ENCODE assay signal across 19 cellular contexts in the genomic region with DNA sequence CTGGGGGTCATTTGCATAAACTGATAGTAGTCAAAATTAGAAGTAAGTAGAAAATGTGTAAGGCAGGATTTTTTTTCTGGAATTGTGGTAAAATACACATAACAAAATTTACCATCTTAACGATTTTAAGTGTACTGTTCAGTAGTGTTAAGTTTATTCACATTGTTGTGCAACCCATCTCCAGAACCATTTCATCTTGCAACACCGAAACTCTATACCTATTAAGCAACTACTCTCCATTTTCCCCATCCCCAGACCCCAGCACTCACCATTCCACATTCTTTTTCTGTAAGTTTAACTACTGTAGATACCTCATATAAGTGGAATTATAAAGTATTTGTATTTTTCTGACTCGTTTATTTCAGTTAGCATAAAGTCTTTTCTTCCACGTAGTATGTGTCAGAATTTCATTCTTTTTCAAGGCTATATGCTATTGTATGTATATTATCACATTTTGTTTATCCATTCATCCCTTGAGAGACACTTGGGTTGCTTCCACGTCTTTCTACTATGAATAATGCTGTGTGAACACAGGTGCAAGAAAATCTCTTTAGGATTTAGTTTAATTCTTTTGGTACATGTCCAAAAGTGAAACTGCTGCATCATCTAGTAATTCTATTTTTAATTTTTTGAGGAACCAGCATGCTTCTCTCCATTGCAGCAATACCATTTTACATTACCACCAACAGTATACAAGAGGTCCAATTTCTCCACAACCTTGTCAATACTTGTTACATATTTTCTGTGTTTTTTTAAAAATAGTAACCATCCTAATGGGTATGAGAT. TPM values are rescaled to one million over a fixed set of nuclear protein-coding genes. Genes with fewer than 3 reads are reported as not detected.
A peak's percentile ranks its signal among the peaks of the same experiment; 100 is the strongest.
DNase-seq lines count a peak whose midpoint lies in the region; ATAC-seq, FAIRE-seq and TF ChIP-seq lines count a peak whose summit lies in the region.
"Had no signal": no experiment of that assay in that cellular context is flagged by ENCODE, and none has a peak within 500 bp of the region (broad histone marks: within the 10 kb centered on the region; RNA-seq: fewer than 3 reads in every experiment).

No MANE protein-coding gene starts in this region.

- no peaks in the 10 kb centered on the region for H3K4me1 Mint-ChIP-seq in activated CD8-positive, alpha-beta T cell treated with anti-CD3 and anti-CD28 coated beads for 36 hours (ENCODE audit: low read depth)
- no peaks in the 10 kb centered on the region for H3K4me1 Mint-ChIP-seq in osteocyte (ENCODE audit: unreplicated experiment)
- no peaks in the 10 kb centered on the region for H3K4me1 Mint-ChIP-seq in CD8-positive, alpha-beta memory T cell

- ATAC-seq in lower lobe of right lung, result peak; percentile 78 to 89
- no peak for ATAC-seq in activated CD8-positive, alpha-beta T cell treated with anti-CD3 and anti-CD28 coated beads for 36 hours
- ATAC-seq: activated CD4-positive, CD25-positive, alpha-beta regulatory T cell treated with anti-CD3 and anti-CD28 coated beads, Interleukin-2, amount 50 U/mL, for 24 hours; body of pancreas; naive thymus-derived CD8-positive, alpha-beta T cell had no signal

- no peaks in the 10 kb centered on the region for H3K9me3 Mint-ChIP-seq in activated CD8-positive, alpha-beta T cell treated with anti-CD3 and anti-CD28 coated beads for 36 hours
- H3K9me3 Mint-ChIP-seq in osteocyte (ENCODE audit: unreplicated experiment), result no peaks in the 10 kb centered on the region
- no peaks in the 10 kb centered on the region for H3K9me3 Mint-ChIP-seq in CD8-positive, alpha-beta memory T cell
- H3K9me3 Mint-ChIP-seq: activated naive CD4-positive, alpha-beta T cell treated with anti-CD3 and anti-CD28 coated beads for 36 hours; IgD-negative memory B cell had no signal

- H3K4me3 ChIP-seq in bronchial epithelial cell (ENCODE audit: low read depth, low read length), result no peak overlapping the region
- H3K4me3 ChIP-seq in lower lobe of right lung, result peak overlapping the region; percentile 17
- no peak overlapping the region for H3K4me3 ChIP-seq in CD8-positive, alpha-beta memory T cell (ENCODE audit: low read length)
- H3K4me3 ChIP-seq: body of pancreas, dorsolateral prefrontal cortex, left ventricle myocardium inferior had no signal

- POLR2A ChIA-PET in activated CD8-positive, alpha-beta T cell treated with anti-CD3 and anti-CD28 coated beads for 36 hours (lab: Charles Lee), result no interaction called here
- POLR2A ChIA-PET in CD8-positive, alpha-beta memory T cell (lab: Charles Lee), result no interaction called here

- CTCF ChIA-PET in activated CD8-positive, alpha-beta T cell treated with anti-CD3 and anti-CD28 coated beads for 36 hours (lab: Charles Lee), result no interaction called here
- CTCF ChIA-PET in CD8-positive, alpha-beta memory T cell (lab: Charles Lee), result no interaction called here

- H3K36me3 Mint-ChIP-seq in activated CD8-positive, alpha-beta T cell treated with anti-CD3 and anti-CD28 coated beads for 36 hours (ENCODE audit: low read depth), result no peaks in the 10 kb centered on the region
- no peaks in the 10 kb centered on the region for H3K36me3 Mint-ChIP-seq in osteocyte (ENCODE audit: unreplicated experiment)
- H3K36me3 Mint-ChIP-seq in CD8-positive, alpha-beta memory T cell, result no peaks in the 10 kb centered on the region
- H3K36me3 Mint-ChIP-seq: IgD-negative memory B cell had no signal

- no peak for FAIRE-seq in bronchial epithelial cell (lab: Jason Lieb, UNC)

- H3K36me3 ChIP-seq in bronchial epithelial cell (ENCODE audit: control insufficient read depth, insufficient read depth, low read length) (no peaks in the 10 kb centered on the region), lower lobe of right lung (no peaks in the 10 kb centered on the region)
- no peaks in the 10 kb centered on the region for H3K36me3 ChIP-seq in CD8-positive, alpha-beta memory T cell (ENCODE audit: insufficient read depth, low read length)
- H3K36me3 ChIP-seq: left ventricle myocardium inferior had no signal

- DNase-seq in CD1c-positive myeloid dendritic cell (ENCODE audit: extremely low spot score) (peak; percentile 71), MV-4-11 (lab: John Stamatoyannopoulos, UW) (peak; percentile 89), bronchial epithelial cell (ENCODE audit: low read depth) (peak; percentile 50), lower lobe of right lung (no peak), osteocyte (ENCODE audit: extremely low spot score, unreplicated experiment) (no peak), NCI-H1694 (lab: John Stamatoyannopoulos, UW) (no peak)
- DNase-seq in activated CD8-positive, alpha-beta T cell treated with anti-CD3 and anti-CD28 coated beads for 36 hours, result no peak
- no peak for DNase-seq in CD8-positive, alpha-beta memory T cell
- DNase-seq: activated naive CD4-positive, alpha-beta T cell treated with anti-CD3 and anti-CD28 coated beads for 36 hours; body of pancreas; dorsolateral prefrontal cortex; GF-D8; left ventricle myocardium inferior; naive thymus-derived CD8-positive, alpha-beta T cell; NCI-H1694 treated with DMSO at 0.1 percent for 48 hours; NCI-H524 treated with DMSO at 0.1 percent for 48 hours; T-helper 2 cell had no signal

- intact Hi-C loops in lower lobe of right lung (cut with DNase I), result no loop called here
- intact Hi-C loops in activated CD8-positive, alpha-beta T cell treated with anti-CD3 and anti-CD28 coated beads for 36 hours (cut with micrococcal nuclease), result loop anchor here (10.0 kb wide), 1 partner anchor 156 kb away; no protein-coding TSS in a partner anchor

- H3K27ac Mint-ChIP-seq in activated CD8-positive, alpha-beta T cell treated with anti-CD3 and anti-CD28 coated beads for 36 hours, result no peak overlapping the region
- H3K27ac Mint-ChIP-seq in osteocyte (ENCODE audit: unreplicated experiment), result no peak overlapping the region
- H3K27ac Mint-ChIP-seq in CD8-positive, alpha-beta memory T cell, result no peak overlapping the region
- H3K27ac Mint-ChIP-seq: activated naive CD4-positive, alpha-beta T cell treated with anti-CD3 and anti-CD28 coated beads for 36 hours; naive thymus-derived CD8-positive, alpha-beta T cell had no signal

- H3K27me3 ChIP-seq in bronchial epithelial cell (ENCODE audit: control insufficient read depth, insufficient read depth, low read length), result no peaks in the 10 kb centered on the region
- no peaks in the 10 kb centered on the region for H3K27me3 ChIP-seq in lower lobe of right lung (ENCODE audit: low read depth)
- no peaks in the 10 kb centered on the region for H3K27me3 ChIP-seq in CD8-positive, alpha-beta memory T cell (ENCODE audit: insufficient read depth, low read length, poor library complexity, severe bottlenecking)
- H3K27me3 ChIP-seq: body of pancreas had no signal

- no peak for TF ChIP-seq CTCF in bronchial epithelial cell (IDR thresholded peaks at IDR 0.05; ENCODE audit: insufficient read depth, low read length, severe bottlenecking)
- TF ChIP-seq CTCF in lower lobe of right lung (IDR thresholded peaks at IDR 0.05), result no peak
- no peak for TF ChIP-seq CTCF in activated CD8-positive, alpha-beta T cell treated with anti-CD3 and anti-CD28 coated beads for 36 hours (IDR thresholded peaks at IDR 0.05)
- no peak for TF ChIP-seq CTCF in osteocyte (IDR thresholded peaks at IDR 0.05)

- no peaks in the 10 kb centered on the region for H3K9me3 ChIP-seq in lower lobe of right lung
- H3K9me3 ChIP-seq in CD8-positive, alpha-beta memory T cell (ENCODE audit: low read length), result no peaks in the 10 kb centered on the region
- H3K9me3 ChIP-seq: body of pancreas, left ventricle myocardium inferior had no signal

- H3K27me3 Mint-ChIP-seq in activated CD8-positive, alpha-beta T cell treated with anti-CD3 and anti-CD28 coated beads for 36 hours, result peaks cover 14% of the 10 kb centered on the region
- H3K27me3 Mint-ChIP-seq in osteocyte (ENCODE audit: unreplicated experiment), result peaks cover 58% of the 10 kb centered on the region
- H3K27me3 Mint-ChIP-seq in CD8-positive, alpha-beta memory T cell, result peaks cover 4 to 36% of the 10 kb centered on the region in 2 donors

- peak overlapping the region; percentile 52 for H3K27ac ChIP-seq in lower lobe of right lung
- no peak overlapping the region for H3K27ac ChIP-seq in CD8-positive, alpha-beta memory T cell (ENCODE audit: low read depth, low read length)
- H3K27ac ChIP-seq: body of pancreas, dorsolateral prefrontal cortex, left ventricle myocardium inferior had no signal

- no peak overlapping the region for H3K4me3 Mint-ChIP-seq in activated CD8-positive, alpha-beta T cell treated with anti-CD3 and anti-CD28 coated beads for 36 hours
- H3K4me3 Mint-ChIP-seq in osteocyte (ENCODE audit: unreplicated experiment), result no peak overlapping the region
- no peak overlapping the region for H3K4me3 Mint-ChIP-seq in CD8-positive, alpha-beta memory T cell
- H3K4me3 Mint-ChIP-seq: activated naive CD4-positive, alpha-beta T cell treated with anti-CD3 and anti-CD28 coated beads for 36 hours; IgD-negative memory B cell had no signal

- H3K4me1 ChIP-seq in lower lobe of right lung, result no peaks in the 10 kb centered on the region
- no peaks in the 10 kb centered on the region for H3K4me1 ChIP-seq in CD8-positive, alpha-beta memory T cell (ENCODE audit: insufficient read depth, low read length)
- H3K4me1 ChIP-seq: body of pancreas, left ventricle myocardium inferior had no signal

RNA-seq across cellular contexts. Expression of gene NSUN7, which starts 39.1 kb away (rescaled TPM):
- 0.79 and 1.8 TPM in 2 replicates for total RNA-seq in bronchial epithelial cell
- 9.2 TPM for total RNA-seq in lower lobe of right lung
- total RNA-seq in activated CD8-positive, alpha-beta T cell treated with anti-CD3 and anti-CD28 coated beads for 36 hours, result under 1 TPM; 0.20 to 0.22 TPM
- total RNA-seq in osteocyte, result 1.6 and 2.4 TPM in 2 replicates
- total RNA-seq in CD8-positive, alpha-beta memory T cell, result not detected
- not detected for polyA plus RNA-seq in CD8-positive, alpha-beta memory T cell
- polyA plus RNA-seq: naive thymus-derived CD8-positive, alpha-beta T cell had no signal

Comparison
In these comparisons a context has a peak if more than half of its experiments do, and no peak if none do; other contexts are left out.
1. DNase-seq: peak in CD1c-positive myeloid dendritic cell (single experiment), MV-4-11 (single experiment) and bronchial epithelial cell (single experiment); none in lower lobe of right lung (single experiment), activated CD8-positive, alpha-beta T cell treated with anti-CD3 and anti-CD28 coated beads for 36 hours (single experiment), osteocyte (single experiment), NCI-H1694 (single experiment) and CD8-positive, alpha-beta memory T cell (0 of 5).